Comparison of ENCODE assay signal across 16 cellular contexts in the genomic region with DNA sequence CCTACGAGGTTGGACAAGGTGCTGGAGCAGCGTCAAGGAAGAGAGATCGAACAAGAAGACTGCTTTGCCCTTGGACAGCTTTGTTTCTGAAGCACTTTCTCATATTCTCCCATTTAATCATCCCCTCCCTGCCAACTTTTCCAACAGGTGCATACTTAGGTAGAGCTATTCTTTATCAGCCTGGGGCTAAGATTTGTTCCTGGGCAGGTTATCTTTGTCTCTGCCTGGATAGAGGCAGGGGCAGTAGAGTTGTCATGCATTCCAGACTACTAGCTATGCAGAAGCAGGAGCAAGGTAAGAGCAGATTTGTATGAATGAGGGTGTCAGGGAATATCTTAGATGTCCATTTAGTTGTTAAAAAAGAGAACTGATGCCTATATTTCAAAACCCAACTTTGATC.
A peak's percentile ranks its signal among the peaks of the same experiment; 100 is the strongest.
DNase-seq lines count a peak whose midpoint lies in the region; ATAC-seq and TF ChIP-seq lines count a peak whose summit lies in the region.
"Had no signal": no experiment of that assay in that cellular context is flagged by ENCODE, and none has a peak within 500 bp of the region (broad histone marks: within the 10 kb centered on the region; RNA-seq: fewer than 3 reads in every experiment).

No MANE protein-coding gene starts in this region.

- no peaks in the 10 kb centered on the region for H3K9me3 Mint-ChIP-seq in activated CD4-positive, alpha-beta T cell treated with anti-CD3 and anti-CD28 coated beads, Interleukin-2, amount 10 ng/mL, durations not matched to agents 7 days and 5 days
- H3K9me3 Mint-ChIP-seq in activated T-helper 1 cell treated with anti-CD3 and anti-CD28 coated beads, Interleukin-12 subunit alpha, Interleukin-12 subunit beta, Interleukin-2, Interleukin-4 antibody, amounts not matched to agents 30 ng/mL and 10 ng/mL and 1 ng/mL, durations not matched to agents 14 hours and 24 hours and 36 hours, result no peaks in the 10 kb centered on the region
- H3K9me3 Mint-ChIP-seq in mesothelial cell of epicardium, result no peaks in the 10 kb centered on the region
- no peaks in the 10 kb centered on the region for H3K9me3 Mint-ChIP-seq in type B pancreatic cell

- H3K18ac ChIP-seq in mesendoderm (ENCODE audit: low read length), result no peak overlapping the region

- H3K4me1 Mint-ChIP-seq in activated CD4-positive, alpha-beta T cell treated with anti-CD3 and anti-CD28 coated beads, Interleukin-2, amount 10 ng/mL, durations not matched to agents 7 days and 5 days, result peaks cover 73% of the 10 kb centered on the region
- peaks cover 71% of the 10 kb centered on the region for H3K4me1 Mint-ChIP-seq in activated T-helper 1 cell treated with anti-CD3 and anti-CD28 coated beads, Interleukin-12 subunit alpha, Interleukin-12 subunit beta, Interleukin-2, Interleukin-4 antibody, amounts not matched to agents 30 ng/mL and 10 ng/mL and 1 ng/mL, durations not matched to agents 14 hours and 24 hours and 36 hours (ENCODE audit: low read depth)
- H3K4me1 Mint-ChIP-seq in mesothelial cell of epicardium (peaks cover 46% of the 10 kb centered on the region), type B pancreatic cell (ENCODE audit: unreplicated experiment) (peaks cover 37% of the 10 kb centered on the region)

- no peak overlapping the region for H3K4ac ChIP-seq in mesendoderm (ENCODE audit: low read depth, low read length)

- H2BK15ac ChIP-seq in mesendoderm (replicated peaks; ENCODE audit: low read depth), result no peak overlapping the region

- no peak overlapping the region for H3K4me2 ChIP-seq in mesendoderm (ENCODE audit: low read length)
- H3K4me2 ChIP-seq: SK-N-SH had no signal

- H2BK120ac ChIP-seq in mesendoderm (ENCODE audit: low read depth, low read length), result no peak overlapping the region

- H3K23ac ChIP-seq in mesendoderm (ENCODE audit: low read length), result no peak overlapping the region

- H3K27ac ChIP-seq in mesendoderm (ENCODE audit: low read depth, low read length), result no peak overlapping the region

- H2AK5ac ChIP-seq in mesendoderm (ENCODE audit: low read length), result no peak overlapping the region

- POLR2A ChIA-PET in activated CD4-positive, alpha-beta T cell treated with anti-CD3 and anti-CD28 coated beads, Interleukin-2, amount 10 ng/mL, durations not matched to agents 7 days and 5 days (lab: Charles Lee), result no interaction called here

- CTCF ChIA-PET in activated CD4-positive, alpha-beta T cell treated with anti-CD3 and anti-CD28 coated beads, Interleukin-2, amount 10 ng/mL, durations not matched to agents 7 days and 5 days (lab: Charles Lee), result interaction anchor here (0.5 to 1.7 kb wide), 5 partner anchors 9 to 173 kb away, joined by 3 to 6 read pairs (median 3); no protein-coding TSS in a partner anchor

- DNase-seq in activated CD4-positive, alpha-beta T cell treated with anti-CD3 and anti-CD28 coated beads, Interleukin-2, amount 10 ng/mL, durations not matched to agents 7 days and 5 days, result no peak
- no peak for DNase-seq in activated CD4-positive, alpha-beta T cell treated with anti-CD3 and anti-CD28 coated beads for 4 hours
- DNase-seq in activated T-helper 1 cell treated with anti-CD3 and anti-CD28 coated beads, Interleukin-12 subunit alpha, Interleukin-12 subunit beta, Interleukin-2, Interleukin-4 antibody, amounts not matched to agents 30 ng/mL and 10 ng/mL and 1 ng/mL, durations not matched to agents 14 hours and 24 hours and 36 hours (ENCODE audit: low spot score), result no peak
- DNase-seq in mesothelial cell of epicardium (ENCODE audit: low spot score in 2 of 2, unreplicated experiment in 2 of 2) (no peak), type B pancreatic cell (ENCODE audit: extremely low spot score, unreplicated experiment) (no peak), HuH-7.5 (ENCODE audit: low spot score) (no peak), mesendoderm (no peak)
- DNase-seq: activated CD4-positive, alpha-beta T cell treated with anti-CD3 and anti-CD28 coated beads for 36 hours; activated CD8-positive, alpha-beta memory T cell treated with anti-CD3 and anti-CD28 coated beads, Interleukin-2, amount 50 U/mL, for 4 hours; activated naive CD4-positive, alpha-beta T cell; naive B cell; NCI-H1930; NCI-H524 treated with DMSO at 0.1 percent for 48 hours; SK-N-SH; stimulated activated naive B cell treated with anti-CD40 and anti-IgM and Interleukin-4, amounts not matched to agents 10 μg/mL and 1 μg/mL and 100 μg/mL, for 72 hours had no signal

- no peak overlapping the region for H4K8ac ChIP-seq in mesendoderm (ENCODE audit: low read depth, low read length)

- no peak overlapping the region for H3K4me3 Mint-ChIP-seq in activated CD4-positive, alpha-beta T cell treated with anti-CD3 and anti-CD28 coated beads, Interleukin-2, amount 10 ng/mL, durations not matched to agents 7 days and 5 days
- H3K4me3 Mint-ChIP-seq in activated T-helper 1 cell treated with anti-CD3 and anti-CD28 coated beads, Interleukin-12 subunit alpha, Interleukin-12 subunit beta, Interleukin-2, Interleukin-4 antibody, amounts not matched to agents 30 ng/mL and 10 ng/mL and 1 ng/mL, durations not matched to agents 14 hours and 24 hours and 36 hours, result no peak overlapping the region
- no peak overlapping the region for H3K4me3 Mint-ChIP-seq in mesothelial cell of epicardium
- H3K4me3 Mint-ChIP-seq in type B pancreatic cell, result peak overlapping the region; percentile 68
- H3K4me3 Mint-ChIP-seq: activated CD4-positive, alpha-beta T cell treated with anti-CD3 and anti-CD28 coated beads for 36 hours; stimulated activated naive B cell treated with anti-CD40 and anti-IgM and Interleukin-4, amounts not matched to agents 10 μg/mL and 1 μg/mL and 100 μg/mL, for 72 hours had no signal

- H3K4me3 ChIP-seq in mesendoderm (ENCODE audit: low read length), result no peak overlapping the region

- H3K36me3 Mint-ChIP-seq in activated CD4-positive, alpha-beta T cell treated with anti-CD3 and anti-CD28 coated beads, Interleukin-2, amount 10 ng/mL, durations not matched to agents 7 days and 5 days (ENCODE audit: low read depth), result peaks cover 56% of the 10 kb centered on the region
- peaks cover 44% of the 10 kb centered on the region for H3K36me3 Mint-ChIP-seq in activated T-helper 1 cell treated with anti-CD3 and anti-CD28 coated beads, Interleukin-12 subunit alpha, Interleukin-12 subunit beta, Interleukin-2, Interleukin-4 antibody, amounts not matched to agents 30 ng/mL and 10 ng/mL and 1 ng/mL, durations not matched to agents 14 hours and 24 hours and 36 hours (ENCODE audit: low read depth)
- H3K36me3 Mint-ChIP-seq in mesothelial cell of epicardium (peaks cover 3% of the 10 kb centered on the region), type B pancreatic cell (no peaks in the 10 kb centered on the region)

- no peaks in the 10 kb centered on the region for H3K36me3 ChIP-seq in mesendoderm (ENCODE audit: control insufficient read depth, insufficient read depth, low read length)

- TF ChIP-seq CTCF in mesothelial cell of epicardium (IDR thresholded peaks at IDR 0.05; ENCODE audit: unreplicated experiment) (no peak), type B pancreatic cell (conservative IDR thresholded peaks at IDR 0.05) (no peak)

- no peak overlapping the region for H2BK5ac ChIP-seq in mesendoderm (ENCODE audit: low read length)

- H3K27me3 ChIP-seq in mesendoderm (ENCODE audit: insufficient read depth, low read length, poor library complexity), result no peaks in the 10 kb centered on the region

- no peaks in the 10 kb centered on the region for H3K27me3 Mint-ChIP-seq in activated CD4-positive, alpha-beta T cell treated with anti-CD3 and anti-CD28 coated beads, Interleukin-2, amount 10 ng/mL, durations not matched to agents 7 days and 5 days
- H3K27me3 Mint-ChIP-seq in activated T-helper 1 cell treated with anti-CD3 and anti-CD28 coated beads, Interleukin-12 subunit alpha, Interleukin-12 subunit beta, Interleukin-2, Interleukin-4 antibody, amounts not matched to agents 30 ng/mL and 10 ng/mL and 1 ng/mL, durations not matched to agents 14 hours and 24 hours and 36 hours (ENCODE audit: insufficient read depth), result no peaks in the 10 kb centered on the region
- H3K27me3 Mint-ChIP-seq in mesothelial cell of epicardium (ENCODE audit: low read depth) (no peaks in the 10 kb centered on the region), type B pancreatic cell (no peaks in the 10 kb centered on the region)
- H3K27me3 Mint-ChIP-seq: activated CD4-positive, alpha-beta T cell treated with anti-CD3 and anti-CD28 coated beads for 36 hours; naive B cell; stimulated activated naive B cell treated with anti-CD40 and anti-IgM and Interleukin-4, amounts not matched to agents 10 μg/mL and 1 μg/mL and 100 μg/mL, for 72 hours had no signal

- H3K9ac ChIP-seq in mesendoderm (ENCODE audit: low read length), result no peak overlapping the region
- H3K9ac ChIP-seq: SK-N-SH had no signal

- WGBS in mesendoderm (ENCODE audit: extremely low coverage, insufficient coverage, low lambda C conversion rate), result no CpG with 5 or more reads among the region's 3 CpGs

- H3K27ac Mint-ChIP-seq in activated CD4-positive, alpha-beta T cell treated with anti-CD3 and anti-CD28 coated beads, Interleukin-2, amount 10 ng/mL, durations not matched to agents 7 days and 5 days, result peak overlapping the region; percentile 78
- peak overlapping the region; percentile 18 for H3K27ac Mint-ChIP-seq in activated T-helper 1 cell treated with anti-CD3 and anti-CD28 coated beads, Interleukin-12 subunit alpha, Interleukin-12 subunit beta, Interleukin-2, Interleukin-4 antibody, amounts not matched to agents 30 ng/mL and 10 ng/mL and 1 ng/mL, durations not matched to agents 14 hours and 24 hours and 36 hours
- H3K27ac Mint-ChIP-seq in mesothelial cell of epicardium (peak overlapping the region; percentile 97), type B pancreatic cell (peak overlapping the region; percentile 97)
- H3K27ac Mint-ChIP-seq: activated CD4-positive, alpha-beta T cell treated with anti-CD3 and anti-CD28 coated beads for 36 hours; stimulated activated naive B cell treated with anti-CD40 and anti-IgM and Interleukin-4, amounts not matched to agents 10 μg/mL and 1 μg/mL and 100 μg/mL, for 72 hours had no signal

- peaks cover 1% of the 10 kb centered on the region for H3K79me1 ChIP-seq in mesendoderm (ENCODE audit: low read length)

- no peak overlapping the region for H3K56ac ChIP-seq in mesendoderm (ENCODE audit: low read length)

- no peak overlapping the region for H4K5ac ChIP-seq in mesendoderm (ENCODE audit: low read length)

- no peaks in the 10 kb centered on the region for H3K79me2 ChIP-seq in mesendoderm (ENCODE audit: control insufficient read depth, insufficient read depth, low read length)

- intact Hi-C loops in activated T-helper 1 cell treated with anti-CD3 and anti-CD28 coated beads, Interleukin-12 subunit alpha, Interleukin-12 subunit beta, Interleukin-2, Interleukin-4 antibody, amounts not matched to agents 30 ng/mL and 10 ng/mL and 1 ng/mL, durations not matched to agents 14 hours and 24 hours and 36 hours (cut with micrococcal nuclease), result no loop called here

- ATAC-seq in GM19328 (IDR thresholded peaks at IDR 0.05; ENCODE audit: unreplicated experiment), result no peak
- ATAC-seq: activated CD4-positive, alpha-beta T cell treated with anti-CD3 and anti-CD28 coated beads for 36 hours had no signal

- peaks cover 4% of the 10 kb centered on the region for H3K4me1 ChIP-seq in mesendoderm (ENCODE audit: control insufficient read depth, low read depth, low read length)

Comparison
In these comparisons a context has a peak if more than half of its experiments do, and no peak if none do; other contexts are left out.
1. H3K27ac Mint-ChIP-seq: peak in every context shown above with its lines; median percentile 97 in mesothelial cell of epicardium; 97 in type B pancreatic cell; 78 in activated CD4-positive, alpha-beta T cell treated with anti-CD3 and anti-CD28 coated beads, Interleukin-2, amount 10 ng/mL, durations not matched to agents 7 days and 5 days; 18 in activated T-helper 1 cell treated with anti-CD3 and anti-CD28 coated beads, Interleukin-12 subunit alpha, Interleukin-12 subunit beta, Interleukin-2, Interleukin-4 antibody, amounts not matched to agents 30 ng/mL and 10 ng/mL and 1 ng/mL, durations not matched to agents 14 hours and 24 hours and 36 hours.